Comparison of ENCODE assay signal across 1 cellular context in genomic region chr7:101108330-101108857, GRCh38.
TF ChIP-seq lines count a peak whose summit lies in the region.

No MANE protein-coding gene starts in this region.

TF ChIP-seq in HepG2, 621 proteins besides CTCF, POLR2A, EP300 and RAD21 (continued from another document and continues in another):
- TF ChIP-seq ZNF512B (CRISPR knock-in tag; IDR thresholded peaks at IDR 0.05; ENCODE audit: borderline replicate concordance): no peak
- no peak for TF ChIP-seq ZNF34 (CRISPR knock-in tag; IDR thresholded peaks at IDR 0.05; ENCODE audit: borderline replicate concordance)
- TF ChIP-seq ZNF333 (CRISPR knock-in tag; IDR thresholded peaks at IDR 0.05; ENCODE audit: borderline replicate concordance): no peak
- peak; percentile 61; the same call in 1 of the 2 replicates for TF ChIP-seq ZBTB37 (CRISPR knock-in tag; IDR thresholded peaks at IDR 0.05)
- no peak for TF ChIP-seq TRIM22 (IDR thresholded peaks at IDR 0.05)
- TF ChIP-seq JDP2 (CRISPR knock-in tag; IDR thresholded peaks at IDR 0.05; ENCODE audit: borderline replicate concordance): no peak
- peak; percentile 34; the same call in 1 of the 2 replicates for TF ChIP-seq TCF7 (IDR thresholded peaks at IDR 0.05; ENCODE audit: low read depth)
- TF ChIP-seq ZNF142 (CRISPR knock-in tag; IDR thresholded peaks at IDR 0.05): no peak
- no peak for TF ChIP-seq ZNF781 (CRISPR knock-in tag; IDR thresholded peaks at IDR 0.05; ENCODE audit: borderline replicate concordance, not compliant biosample characterization)
- peak; percentile 91 for TF ChIP-seq ZNF362 (CRISPR knock-in tag; IDR thresholded peaks at IDR 0.05; ENCODE audit: borderline replicate concordance)
- no peak for TF ChIP-seq ZBTB10 (CRISPR knock-in tag; IDR thresholded peaks at IDR 0.05; ENCODE audit: borderline replicate concordance)
- no peak for TF ChIP-seq ZBTB2 (CRISPR knock-in tag; IDR thresholded peaks at IDR 0.05; ENCODE audit: low read depth)
- no peak for TF ChIP-seq IRX3 (CRISPR knock-in tag; IDR thresholded peaks at IDR 0.05; ENCODE audit: borderline replicate concordance, low read depth)
- TF ChIP-seq HMG20A (CRISPR knock-in tag; IDR thresholded peaks at IDR 0.05; ENCODE audit: borderline replicate concordance): no peak; the same call in 1 of the 2 replicates
- TF ChIP-seq PRMT3 (CRISPR knock-in tag; IDR thresholded peaks at IDR 0.05; ENCODE audit: borderline replicate concordance, low read depth): no peak
- TF ChIP-seq ZNF703 (CRISPR knock-in tag; IDR thresholded peaks at IDR 0.05; ENCODE audit: borderline replicate concordance): no peak
- TF ChIP-seq ZNF33B (CRISPR knock-in tag; IDR thresholded peaks at IDR 0.05): no peak
- TF ChIP-seq ZSCAN25 (CRISPR knock-in tag; IDR thresholded peaks at IDR 0.05): no peak; the same call in 1 of the 2 replicates
- TF ChIP-seq NFIC (IDR thresholded peaks at IDR 0.05; ENCODE audit: low read length): no peak
- no peak for TF ChIP-seq FOXP1 (IDR thresholded peaks at IDR 0.05)
- peak; percentile 55; the same call in 1 of the 2 replicates for TF ChIP-seq FOXP1 (CRISPR knock-in tag; IDR thresholded peaks at IDR 0.05)
- TF ChIP-seq ZNF572 (CRISPR knock-in tag; IDR thresholded peaks at IDR 0.05): no peak
- no peak for TF ChIP-seq ZNF83 (CRISPR knock-in tag; IDR thresholded peaks at IDR 0.05; ENCODE audit: borderline replicate concordance)
- TF ChIP-seq NFE2L2 (IDR thresholded peaks at IDR 0.05; ENCODE audit: low read length): no peak
- TF ChIP-seq KDM4B (CRISPR knock-in tag; IDR thresholded peaks at IDR 0.05): no peak
- TF ChIP-seq CBX1 (IDR thresholded peaks at IDR 0.05; ENCODE audit: low read depth): no peak
- TF ChIP-seq THAP11 (CRISPR knock-in tag; IDR thresholded peaks at IDR 0.05): peak; percentile 14; the same call in 1 of the 2 replicates
- no peak for TF ChIP-seq ZNF792 (CRISPR knock-in tag; IDR thresholded peaks at IDR 0.05)
- TF ChIP-seq ZNF33A (CRISPR knock-in tag; IDR thresholded peaks at IDR 0.05; ENCODE audit: borderline replicate concordance): no peak
- no peak for TF ChIP-seq ZNF678 (CRISPR knock-in tag; IDR thresholded peaks at IDR 0.05)
- no peak; the same call in 1 of the 2 replicates for TF ChIP-seq ZNF746 (CRISPR knock-in tag; IDR thresholded peaks at IDR 0.05)
- no peak for TF ChIP-seq HNF4A (CRISPR knock-in tag; IDR thresholded peaks at IDR 0.05)
- no peak for TF ChIP-seq DBP (CRISPR knock-in tag; IDR thresholded peaks at IDR 0.05; ENCODE audit: not compliant biosample characterization)
- TF ChIP-seq ZNF563 (CRISPR knock-in tag; IDR thresholded peaks at IDR 0.05): no peak
- no peak for TF ChIP-seq ZNF562 (CRISPR knock-in tag; IDR thresholded peaks at IDR 0.05; ENCODE audit: borderline replicate concordance)
- no peak for TF ChIP-seq SNRNP70 (IDR thresholded peaks at IDR 0.05; ENCODE audit: low read depth, low read length)
- no peak for TF ChIP-seq SMARCC2 (IDR thresholded peaks at IDR 0.05)
- peak; percentile 39; the same call in 1 of the 2 replicates for TF ChIP-seq ZSCAN22 (CRISPR knock-in tag; IDR thresholded peaks at IDR 0.05)
- TF ChIP-seq MAFF (IDR thresholded peaks at IDR 0.05; ENCODE audit: low read depth, low read length): no peak
- TF ChIP-seq STAG1 (CRISPR knock-in tag; IDR thresholded peaks at IDR 0.05): no peak
- no peak for TF ChIP-seq SP4 (CRISPR knock-in tag; IDR thresholded peaks at IDR 0.05)
- TF ChIP-seq SUZ12 (IDR thresholded peaks at IDR 0.05; ENCODE audit: low read depth, low read length): no peak
- TF ChIP-seq ZNF414 (CRISPR knock-in tag; IDR thresholded peaks at IDR 0.05): no peak
- TF ChIP-seq KDM1A (CRISPR knock-in tag; IDR thresholded peaks at IDR 0.05): no peak
- no peak for TF ChIP-seq XBP1 (CRISPR knock-in tag; IDR thresholded peaks at IDR 0.05)
